ENCODE assay signal across 20 cellular contexts in the genomic region with DNA sequence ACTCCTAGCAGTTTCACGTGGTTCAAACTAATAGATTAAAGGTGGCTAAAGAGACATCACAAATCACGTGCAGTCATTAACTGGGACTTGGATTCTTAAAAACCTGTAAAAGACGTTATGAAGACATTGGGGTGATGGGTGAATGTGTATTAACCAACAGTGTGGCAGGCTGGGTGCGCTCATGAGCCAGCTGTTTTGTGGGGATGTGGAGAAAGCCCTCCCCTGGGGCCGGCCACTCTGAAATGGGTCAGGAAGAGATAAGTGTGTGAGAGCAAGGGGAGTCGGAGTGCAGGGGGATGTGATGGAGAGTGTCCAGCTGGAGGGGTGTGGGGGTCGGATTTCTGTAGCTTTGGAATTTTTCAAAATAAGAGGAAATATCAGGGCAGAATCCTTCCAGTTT. TPM values are rescaled to one million over a fixed set of nuclear protein-coding genes. Genes with fewer than 3 reads are reported as not detected.
DNase-seq lines count a peak whose midpoint lies in the region; ATAC-seq and TF ChIP-seq lines count a peak whose summit lies in the region.
"Had no signal": no experiment of that assay in that cellular context is flagged by ENCODE, and none has a peak within 500 bp of the region (broad histone marks: within the 10 kb centered on the region; RNA-seq: fewer than 3 reads in every experiment).

No MANE protein-coding gene starts in this region.

- no peak for TF ChIP-seq CTCF in CD14-positive monocyte (IDR thresholded peaks at IDR 0.05)

- peaks cover 0 to 6% (median 0%) of the 10 kb centered on the region in 3 donors for H3K27me3 Mint-ChIP-seq in CD14-positive monocyte (ENCODE audit: low read depth in 3 of 3)
- peaks cover 0 to 3% of the 10 kb centered on the region in 2 donors for H3K27me3 Mint-ChIP-seq in CD8-positive, alpha-beta memory T cell
- H3K27me3 Mint-ChIP-seq in activated T-helper 2 cell treated with anti-CD3 and anti-CD28 coated beads, Interferon-gamma antibody, Interleukin-2, Interleukin-4, amounts not matched to agents 10 μg/mL and 5 μg/mL and 100 μg/mL, durations not matched to agents 14 hours and 24 hours and 36 hours (ENCODE audit: low read depth), result no peaks in the 10 kb centered on the region
- no peaks in the 10 kb centered on the region for H3K27me3 Mint-ChIP-seq in naive thymus-derived CD4-positive, alpha-beta T cell
- H3K27me3 Mint-ChIP-seq: stimulated activated naive B cell treated with anti-CD40 and anti-IgM and Interleukin-4, amounts not matched to agents 10 μg/mL and 1 μg/mL and 100 μg/mL, for 72 hours had no signal

- CTCF ChIA-PET in CD8-positive, alpha-beta memory T cell (lab: Charles Lee), result interaction anchor here (1.9 to 3.1 kb wide), 2 partner anchors 11 to 248 kb away, joined by 6 to 22 read pairs; a partner anchor contains a TSS
- CTCF ChIA-PET in naive thymus-derived CD4-positive, alpha-beta T cell (lab: Charles Lee), result interaction anchor here (0.6 kb wide), 1 partner anchor 10 kb away, joined by 3 read pairs; no protein-coding TSS in a partner anchor

- H3K27me3 ChIP-seq in CD8-positive, alpha-beta memory T cell (ENCODE audit: insufficient read depth, low read length, poor library complexity, severe bottlenecking), result no peaks in the 10 kb centered on the region
- no peaks in the 10 kb centered on the region for H3K27me3 ChIP-seq in naive thymus-derived CD4-positive, alpha-beta T cell (ENCODE audit: control insufficient read depth in 2 of 2, insufficient read depth in 2 of 2, low read length in 2 of 2)
- H3K27me3 ChIP-seq: vagina had no signal

- H3K27ac Mint-ChIP-seq in CD14-positive monocyte, result peak overlapping the region in 4 of 7 donors; percentile 5 to 26 (median 10)
- H3K27ac Mint-ChIP-seq in CD8-positive, alpha-beta memory T cell, result peak overlapping the region in 6 of 8 donors; percentile 35 to 96 (median 89)
- H3K27ac Mint-ChIP-seq in activated T-helper 2 cell treated with anti-CD3 and anti-CD28 coated beads, Interferon-gamma antibody, Interleukin-2, Interleukin-4, amounts not matched to agents 10 μg/mL and 5 μg/mL and 100 μg/mL, durations not matched to agents 14 hours and 24 hours and 36 hours, result peak overlapping the region; percentile 78
- peak overlapping the region; percentile 22 to 86 (median 69) for H3K27ac Mint-ChIP-seq in naive thymus-derived CD4-positive, alpha-beta T cell

- peaks cover 67% of the 10 kb centered on the region for H3K4me1 Mint-ChIP-seq in CD14-positive monocyte
- peaks cover 81 to 95% (median 93%) of the 10 kb centered on the region in 3 donors for H3K4me1 Mint-ChIP-seq in CD8-positive, alpha-beta memory T cell
- H3K4me1 Mint-ChIP-seq in activated T-helper 2 cell treated with anti-CD3 and anti-CD28 coated beads, Interferon-gamma antibody, Interleukin-2, Interleukin-4, amounts not matched to agents 10 μg/mL and 5 μg/mL and 100 μg/mL, durations not matched to agents 14 hours and 24 hours and 36 hours (ENCODE audit: low read depth), result peaks cover 47% of the 10 kb centered on the region
- H3K4me1 Mint-ChIP-seq in naive thymus-derived CD4-positive, alpha-beta T cell, result peaks cover 50 to 97% (median 83%) of the 10 kb centered on the region in 7 donors

- no peak overlapping the region for H3K4me3 Mint-ChIP-seq in CD14-positive monocyte
- H3K4me3 Mint-ChIP-seq in CD8-positive, alpha-beta memory T cell, result peak overlapping the region; percentile 1 to 83 (median 64)
- no peak overlapping the region for H3K4me3 Mint-ChIP-seq in activated T-helper 2 cell treated with anti-CD3 and anti-CD28 coated beads, Interferon-gamma antibody, Interleukin-2, Interleukin-4, amounts not matched to agents 10 μg/mL and 5 μg/mL and 100 μg/mL, durations not matched to agents 14 hours and 24 hours and 36 hours (ENCODE audit: low read depth)
- H3K4me3 Mint-ChIP-seq in naive thymus-derived CD4-positive, alpha-beta T cell, result peak overlapping the region; percentile 20 to 81 (median 60)

- peaks cover 21 to 54% of the 10 kb centered on the region in 2 donors for H3K36me3 Mint-ChIP-seq in CD14-positive monocyte
- peaks cover 0 to 38% (median 5%) of the 10 kb centered on the region in 3 donors for H3K36me3 Mint-ChIP-seq in CD8-positive, alpha-beta memory T cell
- peaks cover 36% of the 10 kb centered on the region for H3K36me3 Mint-ChIP-seq in activated T-helper 2 cell treated with anti-CD3 and anti-CD28 coated beads, Interferon-gamma antibody, Interleukin-2, Interleukin-4, amounts not matched to agents 10 μg/mL and 5 μg/mL and 100 μg/mL, durations not matched to agents 14 hours and 24 hours and 36 hours (ENCODE audit: low read depth)
- H3K36me3 Mint-ChIP-seq in naive thymus-derived CD4-positive, alpha-beta T cell, result peaks cover 0 to 7% (median 0%) of the 10 kb centered on the region in 5 donors

- POLR2A ChIA-PET in CD8-positive, alpha-beta memory T cell (lab: Charles Lee), result interaction anchor here (1.4 kb wide), 1 partner anchor 10 kb away, joined by 6 read pairs; a partner anchor contains a TSS
- POLR2A ChIA-PET in naive thymus-derived CD4-positive, alpha-beta T cell (lab: Charles Lee), result interaction anchor here (0.6 to 2.0 kb wide), 3 partner anchors 8 to 289 kb away, joined by 3 to 9 read pairs (median 4); a partner anchor contains a TSS

- H3K4me3 ChIP-seq in CD8-positive, alpha-beta memory T cell (ENCODE audit: low read length), result no peak overlapping the region
- no peak overlapping the region for H3K4me3 ChIP-seq in naive thymus-derived CD4-positive, alpha-beta T cell (ENCODE audit: low read length)
- H3K4me3 ChIP-seq: GM12878, vagina had no signal

- no peak for DNase-seq in CD14-positive monocyte (ENCODE audit: low spot score)
- DNase-seq in CD8-positive, alpha-beta memory T cell, result no peak
- DNase-seq in activated T-helper 2 cell treated with anti-CD3 and anti-CD28 coated beads, Interferon-gamma antibody, Interleukin-2, Interleukin-4, amounts not matched to agents 10 μg/mL and 5 μg/mL and 100 μg/mL, durations not matched to agents 14 hours and 24 hours and 36 hours (ENCODE audit: low spot score), result no peak
- DNase-seq in naive thymus-derived CD4-positive, alpha-beta T cell, result no peak
- no peak for DNase-seq in caudate nucleus (lab: John Stamatoyannopoulos, UW)
- DNase-seq in activated effector memory CD4-positive, alpha-beta T cell treated with Interleukin-2 at 50 U/mL for 16 hours, result no peak
- DNase-seq: cerebellar nuclear complex; mesenchymal stem cell; NCI-H1048; NCI-H2171 treated with DMSO at 0.1 percent for 48 hours; occipital lobe; stimulated activated naive B cell treated with anti-CD40 and anti-IgM and Interleukin-4, amounts not matched to agents 10 μg/mL and 1 μg/mL and 100 μg/mL, for 72 hours had no signal

- H3K27ac ChIP-seq in CD8-positive, alpha-beta memory T cell (ENCODE audit: low read depth, low read length), result no peak overlapping the region
- H3K27ac ChIP-seq in naive thymus-derived CD4-positive, alpha-beta T cell (ENCODE audit: low read depth, low read length), result no peak overlapping the region
- H3K27ac ChIP-seq in caudate nucleus (ENCODE audit: low read depth, low read length), result no peak overlapping the region
- H3K27ac ChIP-seq: C4-2B, epithelial cell of prostate, vagina had no signal

- no peaks in the 10 kb centered on the region for H3K9me3 ChIP-seq in CD8-positive, alpha-beta memory T cell (ENCODE audit: low read length)
- no peaks in the 10 kb centered on the region for H3K9me3 ChIP-seq in naive thymus-derived CD4-positive, alpha-beta T cell (ENCODE audit: control insufficient read depth in 2 of 3, low read length in 3 of 3)
- H3K9me3 ChIP-seq: vagina had no signal

- no peak for ATAC-seq in naive thymus-derived CD4-positive, alpha-beta T cell
- no peak for ATAC-seq in GM18519 (IDR thresholded peaks at IDR 0.05; ENCODE audit: low FRiP score, unreplicated experiment)
- ATAC-seq: GM12878; HCT116; Right ventricle myocardium inferior; stimulated activated naive B cell treated with anti-CD40 and anti-IgM and Interleukin-4, amounts not matched to agents 10 μg/mL and 1 μg/mL and 100 μg/mL, for 72 hours had no signal

- peaks cover 11% of the 10 kb centered on the region for H3K36me3 ChIP-seq in CD8-positive, alpha-beta memory T cell (ENCODE audit: insufficient read depth, low read length)
- H3K36me3 ChIP-seq in naive thymus-derived CD4-positive, alpha-beta T cell (ENCODE audit: control insufficient read depth in 2 of 3, insufficient read depth in 3 of 3, low read length in 3 of 3), result peaks cover 0 to 21% (median 7%) of the 10 kb centered on the region in 3 experiments
- H3K36me3 ChIP-seq: vagina had no signal

- peaks cover 0 to 2% (median 0%) of the 10 kb centered on the region in 7 donors for H3K9me3 Mint-ChIP-seq in CD14-positive monocyte
- H3K9me3 Mint-ChIP-seq in CD8-positive, alpha-beta memory T cell, result no peaks in the 10 kb centered on the region
- H3K9me3 Mint-ChIP-seq in activated T-helper 2 cell treated with anti-CD3 and anti-CD28 coated beads, Interferon-gamma antibody, Interleukin-2, Interleukin-4, amounts not matched to agents 10 μg/mL and 5 μg/mL and 100 μg/mL, durations not matched to agents 14 hours and 24 hours and 36 hours, result no peaks in the 10 kb centered on the region
- H3K9me3 Mint-ChIP-seq in naive thymus-derived CD4-positive, alpha-beta T cell, result peaks cover 0 to 2% (median 0%) of the 10 kb centered on the region in 11 donors
- H3K9me3 Mint-ChIP-seq: stimulated activated naive B cell treated with anti-CD40 and anti-IgM and Interleukin-4, amounts not matched to agents 10 μg/mL and 1 μg/mL and 100 μg/mL, for 72 hours had no signal

- H3K4me1 ChIP-seq in CD8-positive, alpha-beta memory T cell (ENCODE audit: insufficient read depth, low read length), result peaks cover 87% of the 10 kb centered on the region
- H3K4me1 ChIP-seq in naive thymus-derived CD4-positive, alpha-beta T cell (ENCODE audit: control insufficient read depth in 2 of 2, insufficient read depth in 2 of 2, low read length in 2 of 2), result peaks cover 61 to 64% of the 10 kb centered on the region in 2 donors

- intact Hi-C loops in CD14-positive monocyte (cut with micrococcal nuclease), result loop anchor here in 1 of 2 donors (10.0 kb wide), 1 partner anchor 137 kb away; no protein-coding TSS in a partner anchor
- intact Hi-C loops in activated T-helper 2 cell treated with anti-CD3 and anti-CD28 coated beads, Interferon-gamma antibody, Interleukin-2, Interleukin-4, amounts not matched to agents 10 μg/mL and 5 μg/mL and 100 μg/mL, durations not matched to agents 14 hours and 24 hours and 36 hours (cut with micrococcal nuclease), result loop anchor here (10.0 kb wide), 2 partner anchors 157 to 387 kb away; a partner anchor contains a TSS
- intact Hi-C loops in naive thymus-derived CD4-positive, alpha-beta T cell (cut with micrococcal nuclease), result no loop called here

RNA-seq across cellular contexts. Expression of a gene that starts 10.4 kb away (rescaled TPM):
- 1 to 10 TPM; 2.6 to 3.2 TPM for polyA plus RNA-seq in CD14-positive monocyte
- 10 to 100 TPM; 96.8 to 97.2 TPM for total RNA-seq in CD8-positive, alpha-beta memory T cell
- 24.6 TPM for polyA plus RNA-seq in CD8-positive, alpha-beta memory T cell
- 99.5 and 110 TPM in 2 replicates for total RNA-seq in activated T-helper 2 cell treated with anti-CD3 and anti-CD28 coated beads, Interferon-gamma antibody, Interleukin-2, Interleukin-4, amounts not matched to agents 10 μg/mL and 5 μg/mL and 100 μg/mL, durations not matched to agents 14 hours and 24 hours and 36 hours
- total RNA-seq in naive thymus-derived CD4-positive, alpha-beta T cell, result 100 to 1,000 TPM in 4 of 5 experiments, 10 to 100 TPM in 1; 98.7 to 148 (median 113) TPM
- 10 to 100 TPM in 1 of 2 donors, 1 to 10 TPM in 1; 7.7 to 25.3 TPM for polyA plus RNA-seq in naive thymus-derived CD4-positive, alpha-beta T cell

RNA-seq across cellular contexts. Expression of a gene that starts 51.1 kb away (rescaled TPM):
- polyA plus RNA-seq in CD14-positive monocyte, result not detected
- not detected for total RNA-seq in CD8-positive, alpha-beta memory T cell
- not detected for polyA plus RNA-seq in CD8-positive, alpha-beta memory T cell
- total RNA-seq in activated T-helper 2 cell treated with anti-CD3 and anti-CD28 coated beads, Interferon-gamma antibody, Interleukin-2, Interleukin-4, amounts not matched to agents 10 μg/mL and 5 μg/mL and 100 μg/mL, durations not matched to agents 14 hours and 24 hours and 36 hours, result not detected in 2 replicates
- total RNA-seq in naive thymus-derived CD4-positive, alpha-beta T cell, result not detected
- not detected for polyA plus RNA-seq in naive thymus-derived CD4-positive, alpha-beta T cell
- total RNA-seq: glomerular endothelial cell, GM12878, occipital lobe, Right ventricle myocardium inferior had no signal

RNA-seq across cellular contexts. Expression of a gene that starts 53.8 kb away (rescaled TPM):
- polyA plus RNA-seq in CD14-positive monocyte, result not detected
- not detected for total RNA-seq in CD8-positive, alpha-beta memory T cell
- polyA plus RNA-seq in CD8-positive, alpha-beta memory T cell, result not detected
- total RNA-seq in activated T-helper 2 cell treated with anti-CD3 and anti-CD28 coated beads, Interferon-gamma antibody, Interleukin-2, Interleukin-4, amounts not matched to agents 10 μg/mL and 5 μg/mL and 100 μg/mL, durations not matched to agents 14 hours and 24 hours and 36 hours, result 0.09 and 0.18 TPM in 2 replicates
- total RNA-seq in naive thymus-derived CD4-positive, alpha-beta T cell, result not detected
- polyA plus RNA-seq in naive thymus-derived CD4-positive, alpha-beta T cell, result not detected
- total RNA-seq: GM12878 had no signal

Comparison
In these comparisons a context has a peak if more than half of its experiments do, and no peak if none do; other contexts are left out.
1. H3K27ac Mint-ChIP-seq: peak in every context shown above with its lines; median percentile 89 in CD8-positive, alpha-beta memory T cell; 78 in activated T-helper 2 cell treated with anti-CD3 and anti-CD28 coated beads, Interferon-gamma antibody, Interleukin-2, Interleukin-4, amounts not matched to agents 10 μg/mL and 5 μg/mL and 100 μg/mL, durations not matched to agents 14 hours and 24 hours and 36 hours; 69 in naive thymus-derived CD4-positive, alpha-beta T cell; 10 in CD14-positive monocyte.
2. H3K4me3 Mint-ChIP-seq: peak in CD8-positive, alpha-beta memory T cell (7 of 7) and naive thymus-derived CD4-positive, alpha-beta T cell (10 of 10); none in CD14-positive monocyte (0 of 2) and activated T-helper 2 cell treated with anti-CD3 and anti-CD28 coated beads, Interferon-gamma antibody, Interleukin-2, Interleukin-4, amounts not matched to agents 10 μg/mL and 5 μg/mL and 100 μg/mL, durations not matched to agents 14 hours and 24 hours and 36 hours (single experiment).